Comparison of ENCODE assay signal across 13 cellular contexts in genomic region chr14:75825147-75825592, GRCh38.
DNase-seq lines count a peak whose midpoint lies in the region; ATAC-seq, FAIRE-seq and TF ChIP-seq lines count a peak whose summit lies in the region.
"Had no signal": no experiment of that assay in that cellular context is flagged by ENCODE, and none has a peak within 500 bp of the region (broad histone marks: within the 10 kb centered on the region; RNA-seq: fewer than 3 reads in every experiment).

No MANE protein-coding gene starts in this region.

- TF ChIP-seq CTCF in GM23338 (conservative IDR thresholded peaks at IDR 0.05; ENCODE audit: low read depth in 2 of 2) (no peak), coronary artery (IDR thresholded peaks at IDR 0.05) (no peak), lower lobe of right lung (IDR thresholded peaks at IDR 0.05) (no peak), stomach (IDR thresholded peaks at IDR 0.05) (no peak)

- no peak overlapping the region for H3K4me2 ChIP-seq in GM23338

- POLR2A ChIA-PET in CD8-positive, alpha-beta memory T cell (lab: Charles Lee): no interaction called here

- DNase-seq in GM23338 (ENCODE audit: low spot score): no peak
- no peak for DNase-seq in coronary artery (ENCODE audit: low spot score)
- DNase-seq in lower lobe of right lung: no peak
- no peak for DNase-seq in stomach
- no peak for DNase-seq in NCI-H774 (lab: John Stamatoyannopoulos, UW)
- DNase-seq in CD8-positive, alpha-beta memory T cell: no peak
- no peak for DNase-seq in GM19239 (ENCODE audit: insufficient read length, low spot score)
- DNase-seq: NCI-H226, occipital lobe, T1000 had no signal

- H3F3A ChIP-seq in GM23338 (replicated peaks; ENCODE audit: low read depth): no peaks in the 10 kb centered on the region

- no peak for FAIRE-seq in GM19239 (lab: Jason Lieb, UNC)
- FAIRE-seq: endometrium had no signal

- H3K27ac ChIP-seq in GM23338 (ENCODE audit: low read depth) (no peak overlapping the region; the same call in 1 of the 2 replicates), coronary artery (peak overlapping the region; percentile 63 to 72), lower lobe of right lung (peak overlapping the region; percentile 77), stomach (peak overlapping the region in 4 of 5 donors; percentile 73 to 82 (median 77))
- no peak overlapping the region for H3K27ac ChIP-seq in CD8-positive, alpha-beta memory T cell (ENCODE audit: low read depth, low read length)

- TF ChIP-seq POLR2A in stomach (IDR thresholded peaks at IDR 0.05): no peak

- no peak overlapping the region for H2AFZ ChIP-seq in GM23338

- H3K4me1 Mint-ChIP-seq in GM23338: no peaks in the 10 kb centered on the region
- H3K4me1 Mint-ChIP-seq in CD8-positive, alpha-beta memory T cell: no peaks in the 10 kb centered on the region

- H3K36me3 Mint-ChIP-seq in GM23338 (ENCODE audit: low read depth): peaks cover 13% of the 10 kb centered on the region; the same call in 1 of the 3 replicates
- H3K36me3 Mint-ChIP-seq in CD8-positive, alpha-beta memory T cell: peaks cover 9 to 39% (median 17%) of the 10 kb centered on the region in 3 donors

- no peaks in the 10 kb centered on the region for H3K9me3 Mint-ChIP-seq in GM23338
- no peaks in the 10 kb centered on the region for H3K9me3 Mint-ChIP-seq in CD8-positive, alpha-beta memory T cell
- H3K9me3 Mint-ChIP-seq: activated naive CD4-positive, alpha-beta T cell treated with anti-CD3 and anti-CD28 coated beads, Interleukin-2, amount 50 U/mL, for 72 hours had no signal

- H3K27me3 ChIP-seq in GM23338 (ENCODE audit: insufficient read depth) (no peaks in the 10 kb centered on the region), lower lobe of right lung (ENCODE audit: low read depth) (no peaks in the 10 kb centered on the region), stomach (no peaks in the 10 kb centered on the region)
- no peaks in the 10 kb centered on the region for H3K27me3 ChIP-seq in CD8-positive, alpha-beta memory T cell (ENCODE audit: insufficient read depth, low read length, poor library complexity, severe bottlenecking)

- H3K27me3 Mint-ChIP-seq in GM23338 (ENCODE audit: insufficient read depth, low read depth, poor library complexity): peaks cover 3% of the 10 kb centered on the region
- no peaks in the 10 kb centered on the region for H3K27me3 Mint-ChIP-seq in CD8-positive, alpha-beta memory T cell

- no peak overlapping the region for H3K4me3 Mint-ChIP-seq in GM23338
- no peak overlapping the region for H3K4me3 Mint-ChIP-seq in CD8-positive, alpha-beta memory T cell

- TF ChIP-seq EP300 in stomach (IDR thresholded peaks at IDR 0.05): no peak

- H3K27ac Mint-ChIP-seq in GM23338: peak overlapping the region; percentile 24; the same call in 1 of the 2 replicates
- no peak overlapping the region for H3K27ac Mint-ChIP-seq in CD8-positive, alpha-beta memory T cell

- H3K36me3 ChIP-seq in GM23338 (ENCODE audit: insufficient read depth) (peaks cover 1% of the 10 kb centered on the region; the same call in 1 of the 2 replicates), lower lobe of right lung (no peaks in the 10 kb centered on the region), stomach (peaks cover 0 to 8% (median 4%) of the 10 kb centered on the region in 4 donors)
- H3K36me3 ChIP-seq in CD8-positive, alpha-beta memory T cell (ENCODE audit: insufficient read depth, low read length): peaks cover 3% of the 10 kb centered on the region

- H3K4me3 ChIP-seq in GM23338 (no peak overlapping the region), coronary artery (no peak overlapping the region), lower lobe of right lung (no peak overlapping the region), stomach (no peak overlapping the region)
- H3K4me3 ChIP-seq in CD8-positive, alpha-beta memory T cell (ENCODE audit: low read length): no peak overlapping the region

- H3K4me1 ChIP-seq in GM23338 (ENCODE audit: insufficient read depth): no peaks in the 10 kb centered on the region
- peaks cover 60% of the 10 kb centered on the region for H3K4me1 ChIP-seq in lower lobe of right lung
- H3K4me1 ChIP-seq in stomach: peaks cover 24 to 63% (median 47%) of the 10 kb centered on the region in 4 donors
- H3K4me1 ChIP-seq in CD8-positive, alpha-beta memory T cell (ENCODE audit: insufficient read depth, low read length): no peaks in the 10 kb centered on the region

- no peaks in the 10 kb centered on the region for H3K79me2 ChIP-seq in GM23338 (replicated peaks; ENCODE audit: insufficient read depth)

- H3K9me2 ChIP-seq in GM23338 (ENCODE audit: insufficient read depth): no peaks in the 10 kb centered on the region

- H3K9me3 ChIP-seq in lower lobe of right lung (no peaks in the 10 kb centered on the region), stomach (no peaks in the 10 kb centered on the region)
- H3K9me3 ChIP-seq in CD8-positive, alpha-beta memory T cell (ENCODE audit: low read length): no peaks in the 10 kb centered on the region

- WGBS in stomach, 5 donors: 55 to 65% (median 57%) methylated on average over 3 of the region's 3 CpGs

- intact Hi-C loops in lower lobe of right lung (cut with DNase I): no loop called here
- intact Hi-C loops in stomach (cut with DNase I; ENCODE audit: low total_unique reads): no loop called here

- peaks cover 4% of the 10 kb centered on the region; the same call in 1 of the 2 replicates for H4K20me1 ChIP-seq in GM23338 (replicated peaks; ENCODE audit: insufficient read depth)

- CTCF ChIA-PET in CD8-positive, alpha-beta memory T cell (lab: Charles Lee): no interaction called here

- ATAC-seq in GM23338 (no peak), lower lobe of right lung (peak in 1 of 2 donors; percentile 39), HG02571 (IDR thresholded peaks at IDR 0.05; ENCODE audit: unreplicated experiment) (no peak)
- ATAC-seq: activated naive CD4-positive, alpha-beta T cell treated with anti-CD3 and anti-CD28 coated beads, Interleukin-2, amount 50 U/mL, for 72 hours had no signal

TF ChIP-seq in GM23338, 12 proteins besides CTCF, POLR2A, EP300 and RAD21:
- TF ChIP-seq ZNF331 (CRISPR knock-in tag; IDR thresholded peaks at IDR 0.05; ENCODE audit: low read depth) (no peak), ZNF114 (CRISPR knock-in tag; IDR thresholded peaks at IDR 0.05) (no peak), NANOG (IDR thresholded peaks at IDR 0.05; ENCODE audit: borderline replicate concordance) (no peak), EZH2 (IDR thresholded peaks at IDR 0.05; ENCODE audit: low read depth, unreplicated experiment) (no peak)

Comparison
In these comparisons a context has a peak if more than half of its experiments do, and no peak if none do; other contexts are left out.
1. H3K27ac ChIP-seq: peak in coronary artery (2 of 2), lower lobe of right lung (single experiment) and stomach (4 of 5); none in GM23338 (single experiment) and CD8-positive, alpha-beta memory T cell (single experiment).